In genomic region chr2:186526281-186526680, GRCh38 we compare ENCODE assay signal across 2 cellular contexts.
A peak's percentile ranks its signal among the peaks of the same experiment; 100 is the strongest.
TF ChIP-seq lines count a peak whose summit lies in the region.

No MANE protein-coding gene starts in this region.

TF ChIP-seq in HepG2, 621 proteins besides CTCF, POLR2A, EP300 and RAD21:
- peak; percentile 74 for TF ChIP-seq ZNF770 (CRISPR knock-in tag; IDR thresholded peaks at IDR 0.05)
- TF ChIP-seq, protein P1, sequence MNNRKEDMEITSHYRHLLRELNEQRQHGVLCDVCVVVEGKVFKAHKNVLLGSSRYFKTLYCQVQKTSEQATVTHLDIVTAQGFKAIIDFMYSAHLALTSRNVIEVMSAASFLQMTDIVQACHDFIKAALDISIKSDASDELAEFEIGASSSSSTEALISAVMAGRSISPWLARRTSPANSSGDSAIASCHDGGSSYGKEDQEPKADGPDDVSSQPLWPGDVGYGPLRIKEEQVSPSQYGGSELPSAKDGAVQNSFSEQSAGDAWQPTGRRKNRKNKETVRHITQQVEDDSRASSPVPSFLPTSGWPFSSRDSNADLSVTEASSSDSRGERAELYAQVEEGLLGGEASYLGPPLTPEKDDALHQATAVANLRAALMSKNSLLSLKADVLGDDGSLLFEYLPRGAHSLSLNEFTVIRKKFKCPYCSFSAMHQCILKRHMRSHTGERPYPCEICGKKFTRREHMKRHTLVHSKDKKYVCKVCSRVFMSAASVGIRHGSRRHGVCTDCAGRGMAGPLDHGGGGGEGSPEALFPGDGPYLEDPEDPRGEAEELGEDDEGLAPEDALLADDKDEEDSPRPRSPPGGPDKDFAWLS (CRISPR knock-in tag; IDR thresholded peaks at IDR 0.05; ENCODE audit: borderline replicate concordance): no peak

TF ChIP-seq in endothelial cell of umbilical vein, 7 proteins besides CTCF, POLR2A, EP300 and RAD21:
- TF ChIP-seq POLR2AphosphoS5 (IDR thresholded peaks at IDR 0.05; ENCODE audit: insufficient read depth, low read depth, low read length) (no peak), JUN (IDR thresholded peaks at IDR 0.05; ENCODE audit: borderline replicate concordance, insufficient read depth, insufficient read length, low read depth) (no peak), FOS (IDR thresholded peaks at IDR 0.05; ENCODE audit: borderline replicate concordance, insufficient read depth, low read length) (no peak), MYC (IDR thresholded peaks at IDR 0.05; ENCODE audit: low read depth, low read length) (no peak), EZH2 (IDR thresholded peaks at IDR 0.05; ENCODE audit: borderline replicate concordance, low read depth, low read length, severe bottlenecking) (no peak), GATA2 (IDR thresholded peaks at IDR 0.05; ENCODE audit: insufficient read depth, insufficient read length, low read depth, low read length) (no peak)
- TF ChIP-seq, protein P2, sequence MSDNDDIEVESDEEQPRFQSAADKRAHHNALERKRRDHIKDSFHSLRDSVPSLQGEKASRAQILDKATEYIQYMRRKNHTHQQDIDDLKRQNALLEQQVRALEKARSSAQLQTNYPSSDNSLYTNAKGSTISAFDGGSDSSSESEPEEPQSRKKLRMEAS (IDR thresholded peaks at IDR 0.05; ENCODE audit: insufficient read depth, insufficient read length): no peak
